Comparison of ENCODE assay signal across 1 cellular context in genomic region chr12:121166356-121166755, GRCh38.
TF ChIP-seq lines count a peak whose summit lies in the region.

No MANE protein-coding gene starts in this region.

TF ChIP-seq in H1, 55 proteins besides CTCF, POLR2A, EP300 and RAD21:
- TF ChIP-seq E2F6 (IDR thresholded peaks at IDR 0.05) (no peak), TBP (IDR thresholded peaks at IDR 0.05; ENCODE audit: low read depth, low read length) (no peak), JUN (IDR thresholded peaks at IDR 0.05; ENCODE audit: low read depth, low read length) (no peak), TEAD4 (IDR thresholded peaks at IDR 0.05; ENCODE audit: low read depth, low read length) (peak; percentile 35; the same call in 1 of the 2 replicates), JUND (IDR thresholded peaks at IDR 0.05; ENCODE audit: low read length) (no peak), RXRA (IDR thresholded peaks at IDR 0.05; ENCODE audit: insufficient read depth, low read depth, low read length) (no peak), SIX5 (IDR thresholded peaks at IDR 0.05; ENCODE audit: low read depth, low read length) (no peak), ATF2 (IDR thresholded peaks at IDR 0.05; ENCODE audit: low read length) (no peak)
TF ChIP-seq in H1: peak in this region for 1.
